ENCODE assay signal across 11 cellular contexts in the genomic region with DNA sequence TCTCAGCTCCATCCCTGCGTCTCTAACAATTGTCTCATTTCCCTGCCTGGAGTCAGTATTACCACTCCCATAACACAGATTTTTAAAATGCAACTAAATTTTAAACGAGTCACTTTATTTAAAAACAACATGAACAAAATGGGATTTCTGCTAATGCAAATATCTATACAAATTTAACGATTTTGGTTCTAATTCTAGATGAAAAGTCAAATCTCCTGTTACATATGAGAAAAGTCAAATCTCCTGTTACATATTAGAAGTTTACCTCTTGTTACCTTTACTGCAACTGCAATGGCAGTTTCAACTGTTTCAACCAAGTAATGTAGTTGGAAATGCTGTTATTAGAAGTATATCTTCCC. TPM values are rescaled to one million over a fixed set of nuclear protein-coding genes. Genes with fewer than 3 reads are reported as not detected.
DNase-seq lines count a peak whose midpoint lies in the region; ATAC-seq, FAIRE-seq and TF ChIP-seq lines count a peak whose summit lies in the region.
"Had no signal": no experiment of that assay in that cellular context is flagged by ENCODE, and none has a peak within 500 bp of the region (broad histone marks: within the 10 kb centered on the region; RNA-seq: fewer than 3 reads in every experiment).

No MANE protein-coding gene starts in this region.

- H3K27me3 ChIP-seq in cardiac muscle cell = no peaks in the 10 kb centered on the region
- H3K27me3 ChIP-seq in ascending aorta = no peaks in the 10 kb centered on the region
- no peaks in the 10 kb centered on the region for H3K27me3 ChIP-seq in lower lobe of right lung (ENCODE audit: low read depth)
- no peaks in the 10 kb centered on the region for H3K27me3 ChIP-seq in transverse colon

- no peak overlapping the region for H3K27ac ChIP-seq in cardiac muscle cell
- H3K27ac ChIP-seq in ascending aorta = peak overlapping the region; percentile 80 to 84
- H3K27ac ChIP-seq in lower lobe of right lung = peak overlapping the region; percentile 59
- peak overlapping the region in 3 of 4 donors; percentile 66 to 76 (median 69) for H3K27ac ChIP-seq in transverse colon
- H3K27ac ChIP-seq: neutrophil had no signal

- peak overlapping the region; percentile 35 for H3K4me3 ChIP-seq in cardiac muscle cell
- H3K4me3 ChIP-seq in ascending aorta = peak overlapping the region; percentile 65 to 76
- H3K4me3 ChIP-seq in lower lobe of right lung = peak overlapping the region; percentile 58
- peak overlapping the region in 3 of 4 donors; percentile 33 to 59 (median 40) for H3K4me3 ChIP-seq in transverse colon
- H3K4me3 ChIP-seq in mucosa of descending colon = no peak overlapping the region

- intact Hi-C loops in left ventricle myocardium superior (cut with micrococcal nuclease) (no loop called here), ascending aorta (cut with DNase I) (loop anchor here (2.0 kb wide), 2 partner anchors 25 to 31 kb away; no protein-coding TSS in a partner anchor), lower lobe of right lung (cut with DNase I) (no loop called here), transverse colon (cut with DNase I; ENCODE audit: low total_unique reads) (loop anchor here (10.0 kb wide), 1 partner anchor 1535 kb away; no protein-coding TSS in a partner anchor), mucosa of descending colon (cut with DNase I, micrococcal nuclease) (no loop called here)

- H3K9me3 ChIP-seq in cardiac muscle cell (ENCODE audit: low read depth) (no peaks in the 10 kb centered on the region), ascending aorta (no peaks in the 10 kb centered on the region), lower lobe of right lung (no peaks in the 10 kb centered on the region), transverse colon (peaks cover 0 to under 1% of the 10 kb centered on the region in 2 donors), mucosa of descending colon (peaks cover 6% of the 10 kb centered on the region)
- H3K9me3 ChIP-seq: neutrophil had no signal

- WGBS in transverse colon (ENCODE audit: low coverage in 1 of 2), 2 donors = 20 to 29% methylated on average over 3 of the region's 3 CpGs

- TF ChIP-seq EP300 in transverse colon (IDR thresholded peaks at IDR 0.05; ENCODE audit: low read depth) = no peak

- in situ Hi-C loops in transverse colon (cut with MboI; ENCODE audit: low pct_ligation_motif_present in 1 of 4, low pct_unique_long_range_greater_than_20kb in 1 of 4, low sequenced_read_pairs in 3 of 4) = no loop called here

- ATAC-seq in left ventricle myocardium superior (no peak), lower lobe of right lung (no peak), mucosa of descending colon (no peak)

- TF ChIP-seq CTCF in cardiac muscle cell (IDR thresholded peaks at IDR 0.05; ENCODE audit: low read depth, low read length) (no peak), ascending aorta (IDR thresholded peaks at IDR 0.05) (no peak), lower lobe of right lung (IDR thresholded peaks at IDR 0.05) (peak; percentile 6), transverse colon (IDR thresholded peaks at IDR 0.05) (peak in 2 of 5 experiments; percentile 1 to 23), mucosa of descending colon (IDR thresholded peaks at IDR 0.05) (no peak)

- H3K4me1 ChIP-seq in cardiac muscle cell (ENCODE audit: low read depth) = no peaks in the 10 kb centered on the region
- H3K4me1 ChIP-seq in ascending aorta = no peaks in the 10 kb centered on the region
- peaks cover 13% of the 10 kb centered on the region for H3K4me1 ChIP-seq in lower lobe of right lung
- peaks cover 0 to 9% (median 6%) of the 10 kb centered on the region in 4 donors for H3K4me1 ChIP-seq in transverse colon
- no peaks in the 10 kb centered on the region for H3K4me1 ChIP-seq in mucosa of descending colon (ENCODE audit: low read depth)

- DNase-seq in cardiac muscle cell (ENCODE audit: low read depth in 1 of 2, low spot score in 1 of 2) (no peak), left ventricle myocardium superior (no peak), ascending aorta (ENCODE audit: low spot score in 2 of 2) (no peak), lower lobe of right lung (no peak), transverse colon (no peak), mucosa of descending colon (no peak), nucleus accumbens (lab: John Stamatoyannopoulos, UW) (no peak), GM12892 (ENCODE audit: insufficient read length) (no peak)

- H3K36me3 ChIP-seq in cardiac muscle cell (no peaks in the 10 kb centered on the region), ascending aorta (no peaks in the 10 kb centered on the region), lower lobe of right lung (no peaks in the 10 kb centered on the region), transverse colon (no peaks in the 10 kb centered on the region), mucosa of descending colon (ENCODE audit: low read depth) (no peaks in the 10 kb centered on the region)
- H3K36me3 ChIP-seq: neutrophil had no signal

- TF ChIP-seq POLR2A in transverse colon (IDR thresholded peaks at IDR 0.05) = no peak
- no peak for TF ChIP-seq POLR2A in GM12892 (IDR thresholded peaks at IDR 0.05; ENCODE audit: low read depth, low read length)

- no peak for FAIRE-seq in GM12892 (lab: Jason Lieb, UNC)

RNA-seq across cellular contexts. Expression of gene RPL39L, which starts 0.6 kb away (rescaled TPM):
- total RNA-seq in cardiac muscle cell (29.7 and 56.2 TPM in 2 replicates), left ventricle myocardium superior (4.1 TPM), ascending aorta (3.1 TPM), lower lobe of right lung (4.8 TPM), transverse colon (1 to 10 TPM in 3 of 4 donors, not detected in 1; 2.2 to 5.6 (median 2.4) TPM), mucosa of descending colon (1 to 10 TPM; 1.4 to 5.8 (median 2.9) TPM)
- polyA plus RNA-seq in cardiac muscle cell = 24.8 and 59.8 TPM in 2 replicates
- 23.5 TPM for polyA plus RNA-seq in GM12892 (2012; ENCODE audit: missing spikeins)

RNA-seq across cellular contexts. Expression of gene RTP1, which starts 57.4 kb away (rescaled TPM):
- total RNA-seq in cardiac muscle cell (not detected in 2 replicates), left ventricle myocardium superior (not detected), ascending aorta (not detected), lower lobe of right lung (not detected), transverse colon (not detected), mucosa of descending colon (not detected)
- not detected in 2 replicates for polyA plus RNA-seq in cardiac muscle cell
- not detected for polyA plus RNA-seq in GM12892 (2012; ENCODE audit: missing spikeins)
- total RNA-seq: NCI-H460 had no signal
- polyA plus RNA-seq: adipose tissue had no signal

Comparison
In these comparisons a context has a peak if more than half of its experiments do, and no peak if none do; other contexts are left out.
1. intact Hi-C loops: an anchor here in ascending aorta (2.0 kb wide) and transverse colon (10.0 kb wide); none called in left ventricle myocardium superior, lower lobe of right lung and mucosa of descending colon.